ENCODE assay signal across 19 cellular contexts in genomic region chr17:46028374-46028773, GRCh38. TPM values are rescaled to one million over a fixed set of nuclear protein-coding genes. Genes with fewer than 3 reads are reported as not detected.
DNase-seq lines count a peak whose midpoint lies in the region; ATAC-seq and TF ChIP-seq lines count a peak whose summit lies in the region.
"Had no signal": no experiment of that assay in that cellular context is flagged by ENCODE, and none has a peak within 500 bp of the region (broad histone marks: within the 10 kb centered on the region; RNA-seq: fewer than 3 reads in every experiment).

No MANE protein-coding gene starts in this region.

- no peak overlapping the region for H3K4me3 ChIP-seq in SK-N-MC
- H3K4me3 ChIP-seq in naive thymus-derived CD4-positive, alpha-beta T cell (ENCODE audit: low read length) = no peak overlapping the region
- H3K4me3 ChIP-seq: Peyer's patch, testis had no signal

- POLR2A ChIA-PET in naive thymus-derived CD4-positive, alpha-beta T cell (lab: Charles Lee) = interaction anchor here (0.8 to 1.1 kb wide), 3 partner anchors 9 to 188 kb away, joined by 3 to 7 read pairs (median 4); no protein-coding TSS in a partner anchor

- no peaks in the 10 kb centered on the region for H3K9me3 ChIP-seq in SK-N-MC (ENCODE audit: low read depth, low read length)
- H3K9me3 ChIP-seq in naive thymus-derived CD4-positive, alpha-beta T cell (ENCODE audit: control insufficient read depth in 2 of 3, low read length in 3 of 3) = no peaks in the 10 kb centered on the region
- H3K9me3 ChIP-seq: Peyer's patch, testis had no signal

- peaks cover 11% of the 10 kb centered on the region for H3K36me3 Mint-ChIP-seq in natural killer cell
- H3K36me3 Mint-ChIP-seq in natural killer cell treated with Interleukin-12 subunit alpha and Interleukin-12 subunit beta and Interleukin-15 and Interleukin-18, amount 100 ng/mL, for 72 hours = peaks cover 15% of the 10 kb centered on the region
- H3K36me3 Mint-ChIP-seq in naive thymus-derived CD4-positive, alpha-beta T cell = peaks cover 18 to 35% (median 25%) of the 10 kb centered on the region in 5 donors

- no peak overlapping the region for H3K9ac ChIP-seq in SK-N-MC (ENCODE audit: insufficient read length)

- no peak overlapping the region for H3K4me3 Mint-ChIP-seq in natural killer cell
- no peak overlapping the region for H3K4me3 Mint-ChIP-seq in natural killer cell treated with Interleukin-12 subunit alpha and Interleukin-12 subunit beta and Interleukin-15 and Interleukin-18, amount 100 ng/mL, for 72 hours
- no peak overlapping the region for H3K4me3 Mint-ChIP-seq in naive thymus-derived CD4-positive, alpha-beta T cell

- no peaks in the 10 kb centered on the region for H3K9me3 Mint-ChIP-seq in natural killer cell
- H3K9me3 Mint-ChIP-seq in natural killer cell treated with Interleukin-12 subunit alpha and Interleukin-12 subunit beta and Interleukin-15 and Interleukin-18, amount 100 ng/mL, for 72 hours = no peaks in the 10 kb centered on the region
- peaks cover 0 to 8% (median 0%) of the 10 kb centered on the region in 11 donors for H3K9me3 Mint-ChIP-seq in naive thymus-derived CD4-positive, alpha-beta T cell

- peaks cover 48% of the 10 kb centered on the region for H3K36me3 ChIP-seq in SK-N-MC (ENCODE audit: insufficient read depth, low read length)
- peaks cover 6 to 70% (median 19%) of the 10 kb centered on the region in 3 experiments for H3K36me3 ChIP-seq in naive thymus-derived CD4-positive, alpha-beta T cell (ENCODE audit: control insufficient read depth in 2 of 3, insufficient read depth in 3 of 3, low read length in 3 of 3)

- no peaks in the 10 kb centered on the region for H3K4me1 ChIP-seq in naive thymus-derived CD4-positive, alpha-beta T cell (ENCODE audit: control insufficient read depth in 2 of 2, insufficient read depth in 2 of 2, low read length in 2 of 2)
- H3K4me1 ChIP-seq: Peyer's patch had no signal

- DNase-seq in natural killer cell = no peak
- DNase-seq in natural killer cell treated with Interleukin-12 subunit alpha and Interleukin-12 subunit beta and Interleukin-15 and Interleukin-18, amount 100 ng/mL, for 72 hours (ENCODE audit: low spot score) = no peak
- DNase-seq in SK-N-MC (ENCODE audit: low read depth, low spot score) = no peak
- DNase-seq in naive thymus-derived CD4-positive, alpha-beta T cell = no peak
- no peak for DNase-seq in NCI-H1694 (lab: John Stamatoyannopoulos, UW)
- no peak for DNase-seq in HK-2 (ENCODE audit: unreplicated experiment)
- no peak for DNase-seq in KG1 (lab: John Stamatoyannopoulos, UW)
- DNase-seq: activated CD4-positive, alpha-beta T cell treated with anti-CD3 and anti-CD28 coated beads, Interleukin-2, amount 50 U/mL, for 1 hour; activated T-cell treated with anti-CD3 and anti-CD28 coated beads, Interleukin-2, amount 50 U/mL, for 1 hour; central memory CD4-positive, alpha-beta T cell; hypothalamus; kidney glomerular epithelial cell; NCI-H2171; Peyer's patch; stimulated activated CD4-positive, alpha-beta T cell treated with anti-CD3 and anti-CD28 coated beads, Interleukin-2, amount 100 ng/mL, for 48 hours; testis had no signal

- no peaks in the 10 kb centered on the region for H3K27me3 Mint-ChIP-seq in natural killer cell (ENCODE audit: low read depth in 2 of 2)
- no peaks in the 10 kb centered on the region for H3K27me3 Mint-ChIP-seq in natural killer cell treated with Interleukin-12 subunit alpha and Interleukin-12 subunit beta and Interleukin-15 and Interleukin-18, amount 100 ng/mL, for 72 hours
- no peaks in the 10 kb centered on the region for H3K27me3 Mint-ChIP-seq in naive thymus-derived CD4-positive, alpha-beta T cell

- peaks cover 45 to 52% of the 10 kb centered on the region in 2 donors for H3K4me1 Mint-ChIP-seq in natural killer cell
- peaks cover 16 to 44% of the 10 kb centered on the region in 2 donors for H3K4me1 Mint-ChIP-seq in natural killer cell treated with Interleukin-12 subunit alpha and Interleukin-12 subunit beta and Interleukin-15 and Interleukin-18, amount 100 ng/mL, for 72 hours (ENCODE audit: low read depth in 2 of 2)
- H3K4me1 Mint-ChIP-seq in naive thymus-derived CD4-positive, alpha-beta T cell = peaks cover 6 to 31% (median 15%) of the 10 kb centered on the region in 7 donors

- H3K27ac ChIP-seq in SK-N-MC = peak overlapping the region; percentile 82
- no peak overlapping the region for H3K27ac ChIP-seq in naive thymus-derived CD4-positive, alpha-beta T cell (ENCODE audit: low read depth, low read length)
- H3K27ac ChIP-seq: Peyer's patch, testis had no signal

- H3K27me3 ChIP-seq in naive thymus-derived CD4-positive, alpha-beta T cell (ENCODE audit: control insufficient read depth in 2 of 2, insufficient read depth in 2 of 2, low read length in 2 of 2) = no peaks in the 10 kb centered on the region
- H3K27me3 ChIP-seq: Peyer's patch, testis had no signal

- CTCF ChIA-PET in naive thymus-derived CD4-positive, alpha-beta T cell (lab: Charles Lee) = interaction anchor here (0.5 to 1.0 kb wide), 2 partner anchors 15 to 752 kb away, joined by 3 to 4 read pairs; no protein-coding TSS in a partner anchor

- no peak for TF ChIP-seq CTCF in natural killer cell (IDR thresholded peaks at IDR 0.05)

- H3K27ac Mint-ChIP-seq in natural killer cell = peak overlapping the region; percentile 83 to 90
- H3K27ac Mint-ChIP-seq in natural killer cell treated with Interleukin-12 subunit alpha and Interleukin-12 subunit beta and Interleukin-15 and Interleukin-18, amount 100 ng/mL, for 72 hours = peak overlapping the region in 1 of 2 donors; percentile 32
- H3K27ac Mint-ChIP-seq in naive thymus-derived CD4-positive, alpha-beta T cell = peak overlapping the region; percentile 4 to 87 (median 35)

- no peak for ATAC-seq in natural killer cell
- no peak for ATAC-seq in natural killer cell treated with Interleukin-12 subunit alpha and Interleukin-12 subunit beta and Interleukin-15 and Interleukin-18, amount 100 ng/mL, for 72 hours
- no peak for ATAC-seq in naive thymus-derived CD4-positive, alpha-beta T cell
- no peak for ATAC-seq in HG03025 (IDR thresholded peaks at IDR 0.05; ENCODE audit: low FRiP score, unreplicated experiment)
- ATAC-seq: SK-N-SH treated with all-trans-retinoic acid at 6 μM for 48 hours had no signal

- intact Hi-C loops in natural killer cell (cut with micrococcal nuclease) = no loop called here
- intact Hi-C loops in naive thymus-derived CD4-positive, alpha-beta T cell (cut with micrococcal nuclease) = no loop called here

RNA-seq across cellular contexts. Expression of gene STH, which starts 29.3 kb away (rescaled TPM):
- total RNA-seq in natural killer cell = not detected
- total RNA-seq in natural killer cell treated with Interleukin-12 subunit alpha and Interleukin-12 subunit beta and Interleukin-15 and Interleukin-18, amount 100 ng/mL, for 72 hours = not detected
- not detected for total RNA-seq in naive thymus-derived CD4-positive, alpha-beta T cell
- polyA plus RNA-seq in naive thymus-derived CD4-positive, alpha-beta T cell = not detected
- total RNA-seq: osteocyte, Peyer's patch had no signal
